In genomic region chr3:132659000-132659369, GRCh38 we compare ENCODE assay signal across 8 cellular contexts. TPM values are rescaled to one million over a fixed set of nuclear protein-coding genes. Genes with fewer than 3 reads are reported as not detected.
DNase-seq lines count a peak whose midpoint lies in the region; ATAC-seq and TF ChIP-seq lines count a peak whose summit lies in the region.

No MANE protein-coding gene starts in this region.

- H3K9me2 ChIP-seq in OCI-LY1 (ENCODE audit: low read depth, low read length): no peaks in the 10 kb centered on the region

- H4K8ac ChIP-seq in neuronal stem cell (ENCODE audit: low read depth, low read length): no peak overlapping the region

- ATAC-seq in activated CD4-positive, alpha-beta T cell treated with anti-CD3 and anti-CD28 coated beads for 36 hours: no peak

- H3K9me3 ChIP-seq in OCI-LY1 (ENCODE audit: low read length) (no peaks in the 10 kb centered on the region), neuronal stem cell (replicated peaks in 1 of 2; ENCODE audit: control insufficient read depth in 2 of 2, insufficient read depth in 1 of 2, low read depth in 1 of 2, low read length in 2 of 2) (no peaks in the 10 kb centered on the region)

- no peaks in the 10 kb centered on the region for H3K27me3 Mint-ChIP-seq in activated CD4-positive, alpha-beta T cell treated with anti-CD3 and anti-CD28 coated beads for 36 hours
- no peaks in the 10 kb centered on the region for H3K27me3 Mint-ChIP-seq in endothelial cell (ENCODE audit: unreplicated experiment)

- H3K4me2 ChIP-seq in OCI-LY1 (ENCODE audit: low read length): peak overlapping the region; percentile 91
- peak overlapping the region; percentile 90 for H3K4me2 ChIP-seq in neuronal stem cell (ENCODE audit: insufficient read depth, low read length, poor library complexity, severe bottlenecking)

- H2BK120ac ChIP-seq in neuronal stem cell (ENCODE audit: low read depth, low read length): no peak overlapping the region

- WGBS in neuronal stem cell (ENCODE audit: extremely low coverage in 2 of 2, insufficient read length in 2 of 2, insufficient replicate concordance in 1 of 2), 2 donors: no CpG with 5 or more reads among the region's 7 CpGs

- H3K4me3 Mint-ChIP-seq in activated CD4-positive, alpha-beta T cell treated with anti-CD3 and anti-CD28 coated beads for 36 hours: peak overlapping the region; percentile 96
- H3K4me3 Mint-ChIP-seq in endothelial cell (ENCODE audit: unreplicated experiment): peak overlapping the region; percentile 97

- CTCF ChIA-PET in activated CD4-positive, alpha-beta T cell treated with anti-CD3 and anti-CD28 coated beads for 36 hours (lab: Charles Lee): interaction anchor here (0.7 to 1.4 kb wide), 3 partner anchors 9 to 239 kb away, joined by 3 to 4 read pairs (median 3); no protein-coding TSS in a partner anchor

- H2AK5ac ChIP-seq in neuronal stem cell (ENCODE audit: low read depth, low read length): no peak overlapping the region

- H3K14ac ChIP-seq in neuronal stem cell (ENCODE audit: low read length): no peak overlapping the region

- no peaks in the 10 kb centered on the region for H3F3A ChIP-seq in OCI-LY1 (ENCODE audit: insufficient read depth, low read length)

- no peak overlapping the region for H2BK12ac ChIP-seq in neuronal stem cell (ENCODE audit: low read length)

- H3K18ac ChIP-seq in neuronal stem cell (ENCODE audit: low read length): no peak overlapping the region

- no peak for TF ChIP-seq CTCF in OCI-LY1 (IDR thresholded peaks at IDR 0.05; ENCODE audit: low read length)
- no peak for TF ChIP-seq CTCF in endothelial cell (IDR thresholded peaks at IDR 0.05; ENCODE audit: unreplicated experiment)

- in situ Hi-C loops in KBM-7 (cut with MboI; ENCODE audit: low pct_unique_long_range_greater_than_20kb, low sequenced_read_pairs): no loop called here

- H3K4me1 Mint-ChIP-seq in activated CD4-positive, alpha-beta T cell treated with anti-CD3 and anti-CD28 coated beads for 36 hours: peaks cover 47% of the 10 kb centered on the region
- H3K4me1 Mint-ChIP-seq in endothelial cell (ENCODE audit: unreplicated experiment): peaks cover 57% of the 10 kb centered on the region

- peak overlapping the region; percentile 80 for H3K4me3 ChIP-seq in OCI-LY1 (ENCODE audit: low read depth, low read length, poor library complexity, severe bottlenecking)
- H3K4me3 ChIP-seq in neuronal stem cell (ENCODE audit: low read length in 2 of 2): peak overlapping the region; percentile 58 to 97

- H3K23ac ChIP-seq in neuronal stem cell (ENCODE audit: low read depth, low read length, poor library complexity): no peak overlapping the region

- H4K20me1 ChIP-seq in OCI-LY1 (ENCODE audit: insufficient read depth, low read length): no peaks in the 10 kb centered on the region

- no peak overlapping the region for H4K91ac ChIP-seq in neuronal stem cell (ENCODE audit: low read depth, low read length, poor library complexity)

- intact Hi-C loops in activated CD4-positive, alpha-beta T cell treated with anti-CD3 and anti-CD28 coated beads for 36 hours (cut with DNase I, micrococcal nuclease): loop anchor here in 1 of 2 experiments (10.0 kb wide), 1 partner anchor 234 kb away; no protein-coding TSS in a partner anchor
- intact Hi-C loops in posterior vena cava (cut with DNase I): no loop called here

- H3K79me1 ChIP-seq in neuronal stem cell (ENCODE audit: low read depth, low read length): no peaks in the 10 kb centered on the region

- peaks cover 32% of the 10 kb centered on the region for H3K79me2 ChIP-seq in OCI-LY1 (ENCODE audit: insufficient read depth, low read length)

- H3K36me3 ChIP-seq in OCI-LY1 (ENCODE audit: insufficient read depth, low read length) (no peaks in the 10 kb centered on the region), neuronal stem cell (replicated peaks in 1 of 2; ENCODE audit: control insufficient read depth in 2 of 2, insufficient read depth in 2 of 2, low read length in 2 of 2) (peaks cover 0 to 9% of the 10 kb centered on the region in 2 donors)

- peak overlapping the region; percentile 98 for H3K27ac Mint-ChIP-seq in activated CD4-positive, alpha-beta T cell treated with anti-CD3 and anti-CD28 coated beads for 36 hours
- H3K27ac Mint-ChIP-seq in endothelial cell (ENCODE audit: unreplicated experiment): peak overlapping the region; percentile 97

- H2BK5ac ChIP-seq in neuronal stem cell (ENCODE audit: low read length): no peak overlapping the region

- H2AFZ ChIP-seq in OCI-LY1 (ENCODE audit: low read length) (0 out of 2 replicates have a peak overlapping the region, but pooled peaks have one; percentile 22), neuronal stem cell (ENCODE audit: low read length) (peak overlapping the region; percentile 97)

- H3K36me3 Mint-ChIP-seq in activated CD4-positive, alpha-beta T cell treated with anti-CD3 and anti-CD28 coated beads for 36 hours (ENCODE audit: low read depth): peaks cover 16% of the 10 kb centered on the region
- no peaks in the 10 kb centered on the region for H3K36me3 Mint-ChIP-seq in endothelial cell (ENCODE audit: low read depth, unreplicated experiment)

- H3K27me3 ChIP-seq in OCI-LY1 (ENCODE audit: insufficient read depth, low read length): no peaks in the 10 kb centered on the region
- H3K27me3 ChIP-seq in neuronal stem cell (ENCODE audit: control insufficient read depth in 3 of 3, insufficient read depth in 3 of 3, low read depth in 1 of 3, low read length in 3 of 3): no peaks in the 10 kb centered on the region

- no peak overlapping the region for H3K27ac ChIP-seq in OCI-LY1 (ENCODE audit: low read depth, low read length, poor library complexity, severe bottlenecking)
- H3K27ac ChIP-seq in neuronal stem cell (replicated peaks; ENCODE audit: low read length): no peak overlapping the region

- H3K4ac ChIP-seq in neuronal stem cell (ENCODE audit: low read length): no peak overlapping the region

- H3K4me1 ChIP-seq in OCI-LY1 (ENCODE audit: insufficient read depth, low read length, severe bottlenecking) (peaks cover 35% of the 10 kb centered on the region), neuronal stem cell (ENCODE audit: control insufficient read depth in 2 of 2, insufficient read depth in 1 of 2, low read depth in 1 of 2, low read length in 2 of 2) (peaks cover 0 to 8% of the 10 kb centered on the region in 2 donors)

- POLR2A ChIA-PET in activated CD4-positive, alpha-beta T cell treated with anti-CD3 and anti-CD28 coated beads for 36 hours (lab: Charles Lee): no interaction called here

- H2BK15ac ChIP-seq in neuronal stem cell (ENCODE audit: low read length): no peak overlapping the region

- DNase-seq in activated CD4-positive, alpha-beta T cell treated with anti-CD3 and anti-CD28 coated beads for 36 hours: no peak
- DNase-seq in activated CD4-positive, alpha-beta T cell treated with anti-CD3 and anti-CD28 coated beads for 48 hours: no peak
- DNase-seq in endothelial cell (ENCODE audit: low spot score) (no peak), neuronal stem cell (ENCODE audit: low spot score) (no peak), KBM-7 (no peak), posterior vena cava (ENCODE audit: low spot score) (no peak), SK-N-DZ (ENCODE audit: low spot score) (no peak)

- H3K9ac ChIP-seq in OCI-LY1 (ENCODE audit: low read length) (peak overlapping the region; percentile 83), neuronal stem cell (ENCODE audit: low read depth, low read length, poor library complexity) (no peak overlapping the region)

- no peaks in the 10 kb centered on the region for H3K9me3 Mint-ChIP-seq in activated CD4-positive, alpha-beta T cell treated with anti-CD3 and anti-CD28 coated beads for 36 hours (ENCODE audit: low read depth)
- no peaks in the 10 kb centered on the region for H3K9me3 Mint-ChIP-seq in endothelial cell (ENCODE audit: unreplicated experiment)

RNA-seq across cellular contexts. Expression of gene ACAD11, which starts 0.6 kb away (rescaled TPM):
- 10 to 100 TPM; 16.1 to 16.9 TPM for total RNA-seq in activated CD4-positive, alpha-beta T cell treated with anti-CD3 and anti-CD28 coated beads for 36 hours
- total RNA-seq in endothelial cell (ENCODE audit: unreplicated experiment) (20.0 TPM), posterior vena cava (10 to 100 TPM; 17.1 to 18.6 TPM)
- 14.1 TPM for polyA plus RNA-seq in neuronal stem cell (2013, experiment 1 of 2)
- polyA plus RNA-seq in neuronal stem cell (2013, experiment 2 of 2): 14.5 TPM
- polyA plus RNA-seq in SK-N-DZ (2014; cell fraction: cytosol; rRNA removed): 9.1 and 9.3 TPM in 2 replicates
- polyA plus RNA-seq in SK-N-DZ (2014; cell fraction: nucleus; rRNA removed): 28.4 and 31.9 TPM in 2 replicates

RNA-seq across cellular contexts. Expression of gene UBA5, which starts 1.1 kb away (rescaled TPM):
- total RNA-seq in activated CD4-positive, alpha-beta T cell treated with anti-CD3 and anti-CD28 coated beads for 36 hours: 10 to 100 TPM; 69.7 to 85.1 TPM
- total RNA-seq in endothelial cell (ENCODE audit: unreplicated experiment): 53.5 TPM
- polyA plus RNA-seq in neuronal stem cell (2013, experiment 1 of 2): 25.0 TPM
- 25.2 TPM for polyA plus RNA-seq in neuronal stem cell (2013, experiment 2 of 2)
- total RNA-seq in posterior vena cava: 10 to 100 TPM; 31.6 to 37.2 TPM
- polyA plus RNA-seq in SK-N-DZ (2014; cell fraction: cytosol; rRNA removed): 27.1 and 28.8 TPM in 2 replicates
- 65.5 and 82.8 TPM in 2 replicates for polyA plus RNA-seq in SK-N-DZ (2014; cell fraction: nucleus; rRNA removed)
